In the genomic region with DNA sequence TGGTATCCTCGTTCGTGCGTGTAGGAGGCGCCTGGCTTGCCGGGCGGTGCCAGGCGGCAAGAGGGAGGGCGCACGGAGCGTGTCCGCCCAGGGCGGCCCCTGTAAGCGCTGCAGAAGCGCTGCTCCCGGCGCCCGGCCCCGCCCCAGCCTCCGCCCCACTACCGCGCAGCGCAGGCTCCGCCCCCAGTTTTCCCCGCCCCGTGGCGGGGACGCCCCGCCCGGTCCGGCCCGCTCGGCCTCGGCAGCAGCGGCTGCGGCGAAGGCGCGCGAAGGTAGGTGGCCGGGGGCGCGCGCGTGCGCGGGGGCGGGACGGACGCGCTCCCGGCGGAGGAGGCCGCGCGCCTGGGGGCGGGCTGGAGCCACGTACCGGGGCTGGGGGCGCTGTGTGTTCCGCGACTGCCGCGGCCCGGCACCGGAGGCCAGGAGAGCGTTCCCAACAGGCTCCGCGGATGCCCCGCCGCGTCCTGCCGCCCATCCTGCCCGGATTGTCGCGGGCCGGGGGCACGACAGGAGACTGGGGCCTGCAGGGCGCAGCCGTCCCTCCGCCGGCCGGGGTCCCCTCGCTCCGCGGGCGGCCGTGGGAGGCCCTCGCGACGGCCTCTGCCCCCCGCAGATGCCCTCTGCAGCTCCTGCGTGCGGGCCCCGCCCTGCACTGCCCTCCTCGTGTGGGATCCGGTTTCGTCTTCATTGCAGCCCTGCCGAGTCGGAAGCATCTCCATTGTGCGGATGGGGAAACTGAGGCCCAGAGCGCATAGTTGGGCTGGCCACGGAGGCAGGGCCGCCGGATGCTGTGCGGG, we compare ENCODE assay signal across 1 cellular context.
A peak's percentile ranks its signal among the peaks of the same experiment; 100 is the strongest.
TF ChIP-seq lines count a peak whose summit lies in the region.

No MANE protein-coding gene starts in this region.

TF ChIP-seq in K562, 482 proteins besides CTCF, POLR2A, EP300 and RAD21 (continued from another document and continues in another):
- TF ChIP-seq RFX1 (IDR thresholded peaks at IDR 0.05), result no peak
- TF ChIP-seq, protein P1, sequence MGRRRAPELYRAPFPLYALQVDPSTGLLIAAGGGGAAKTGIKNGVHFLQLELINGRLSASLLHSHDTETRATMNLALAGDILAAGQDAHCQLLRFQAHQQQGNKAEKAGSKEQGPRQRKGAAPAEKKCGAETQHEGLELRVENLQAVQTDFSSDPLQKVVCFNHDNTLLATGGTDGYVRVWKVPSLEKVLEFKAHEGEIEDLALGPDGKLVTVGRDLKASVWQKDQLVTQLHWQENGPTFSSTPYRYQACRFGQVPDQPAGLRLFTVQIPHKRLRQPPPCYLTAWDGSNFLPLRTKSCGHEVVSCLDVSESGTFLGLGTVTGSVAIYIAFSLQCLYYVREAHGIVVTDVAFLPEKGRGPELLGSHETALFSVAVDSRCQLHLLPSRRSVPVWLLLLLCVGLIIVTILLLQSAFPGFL (CRISPR knock-in tag; IDR thresholded peaks at IDR 0.05), result no peak
- no peak for TF ChIP-seq BCL6 (CRISPR knock-in tag; IDR thresholded peaks at IDR 0.05)
- no peak for TF ChIP-seq ASH1L (IDR thresholded peaks at IDR 0.05; ENCODE audit: borderline replicate concordance, low read depth, partially characterized antibody)
- TF ChIP-seq BMI1 (IDR thresholded peaks at IDR 0.05; ENCODE audit: low read length), result no peak
- no peak for TF ChIP-seq MYNN (IDR thresholded peaks at IDR 0.05)
- no peak for TF ChIP-seq MYNN (CRISPR knock-in tag; IDR thresholded peaks at IDR 0.05)
- TF ChIP-seq ATF7 (IDR thresholded peaks at IDR 0.05), result 0 out of 2 replicates have a peak, but pooled peaks have one; percentile 23
- no peak for TF ChIP-seq ZNF224 (CRISPR knock-in tag; IDR thresholded peaks at IDR 0.05)
- TF ChIP-seq, protein P2, sequence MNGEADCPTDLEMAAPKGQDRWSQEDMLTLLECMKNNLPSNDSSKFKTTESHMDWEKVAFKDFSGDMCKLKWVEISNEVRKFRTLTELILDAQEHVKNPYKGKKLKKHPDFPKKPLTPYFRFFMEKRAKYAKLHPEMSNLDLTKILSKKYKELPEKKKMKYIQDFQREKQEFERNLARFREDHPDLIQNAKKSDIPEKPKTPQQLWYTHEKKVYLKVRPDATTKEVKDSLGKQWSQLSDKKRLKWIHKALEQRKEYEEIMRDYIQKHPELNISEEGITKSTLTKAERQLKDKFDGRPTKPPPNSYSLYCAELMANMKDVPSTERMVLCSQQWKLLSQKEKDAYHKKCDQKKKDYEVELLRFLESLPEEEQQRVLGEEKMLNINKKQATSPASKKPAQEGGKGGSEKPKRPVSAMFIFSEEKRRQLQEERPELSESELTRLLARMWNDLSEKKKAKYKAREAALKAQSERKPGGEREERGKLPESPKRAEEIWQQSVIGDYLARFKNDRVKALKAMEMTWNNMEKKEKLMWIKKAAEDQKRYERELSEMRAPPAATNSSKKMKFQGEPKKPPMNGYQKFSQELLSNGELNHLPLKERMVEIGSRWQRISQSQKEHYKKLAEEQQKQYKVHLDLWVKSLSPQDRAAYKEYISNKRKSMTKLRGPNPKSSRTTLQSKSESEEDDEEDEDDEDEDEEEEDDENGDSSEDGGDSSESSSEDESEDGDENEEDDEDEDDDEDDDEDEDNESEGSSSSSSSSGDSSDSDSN (IDR thresholded peaks at IDR 0.05; ENCODE audit: borderline replicate concordance in 1 of 2, low read depth in 2 of 2, low read length in 2 of 2), result no peak
- TF ChIP-seq CBFA2T3 (IDR thresholded peaks at IDR 0.05), result no peak
- TF ChIP-seq FOXP1 (CRISPR knock-in tag; IDR thresholded peaks at IDR 0.05), result no peak; the same call in 1 of the 2 replicates
- no peak for TF ChIP-seq ZNF23 (CRISPR knock-in tag; IDR thresholded peaks at IDR 0.05)
- no peak for TF ChIP-seq HDAC3 (IDR thresholded peaks at IDR 0.05; ENCODE audit: borderline replicate concordance, partially characterized antibody)
- TF ChIP-seq SRSF1 (IDR thresholded peaks at IDR 0.05; ENCODE audit: low read depth, low read length), result no peak
- TF ChIP-seq ZNF197 (CRISPR knock-in tag; IDR thresholded peaks at IDR 0.05; ENCODE audit: low read depth), result peak; percentile 90; the same call in 1 of the 2 replicates
- TF ChIP-seq KLF1 (tag; IDR thresholded peaks at IDR 0.05), result no peak
- TF ChIP-seq PHTF2 (CRISPR knock-in tag; IDR thresholded peaks at IDR 0.05), result no peak
- no peak for TF ChIP-seq SMARCA5 (IDR thresholded peaks at IDR 0.05)
- no peak for TF ChIP-seq ZNF324 (CRISPR knock-in tag; IDR thresholded peaks at IDR 0.05)
- no peak for TF ChIP-seq ZNF121 (CRISPR knock-in tag; conservative IDR thresholded peaks at IDR 0.05)
- no peak for TF ChIP-seq ZFP30 (CRISPR knock-in tag; IDR thresholded peaks at IDR 0.05; ENCODE audit: borderline replicate concordance)
- TF ChIP-seq POLR3G (IDR thresholded peaks at IDR 0.05; ENCODE audit: extremely low read depth, insufficient read length, insufficient replicate concordance), result no peak
- TF ChIP-seq XRCC3 (IDR thresholded peaks at IDR 0.05), result no peak
- no peak for TF ChIP-seq MCM7 (IDR thresholded peaks at IDR 0.05)
- TF ChIP-seq, protein P3, sequence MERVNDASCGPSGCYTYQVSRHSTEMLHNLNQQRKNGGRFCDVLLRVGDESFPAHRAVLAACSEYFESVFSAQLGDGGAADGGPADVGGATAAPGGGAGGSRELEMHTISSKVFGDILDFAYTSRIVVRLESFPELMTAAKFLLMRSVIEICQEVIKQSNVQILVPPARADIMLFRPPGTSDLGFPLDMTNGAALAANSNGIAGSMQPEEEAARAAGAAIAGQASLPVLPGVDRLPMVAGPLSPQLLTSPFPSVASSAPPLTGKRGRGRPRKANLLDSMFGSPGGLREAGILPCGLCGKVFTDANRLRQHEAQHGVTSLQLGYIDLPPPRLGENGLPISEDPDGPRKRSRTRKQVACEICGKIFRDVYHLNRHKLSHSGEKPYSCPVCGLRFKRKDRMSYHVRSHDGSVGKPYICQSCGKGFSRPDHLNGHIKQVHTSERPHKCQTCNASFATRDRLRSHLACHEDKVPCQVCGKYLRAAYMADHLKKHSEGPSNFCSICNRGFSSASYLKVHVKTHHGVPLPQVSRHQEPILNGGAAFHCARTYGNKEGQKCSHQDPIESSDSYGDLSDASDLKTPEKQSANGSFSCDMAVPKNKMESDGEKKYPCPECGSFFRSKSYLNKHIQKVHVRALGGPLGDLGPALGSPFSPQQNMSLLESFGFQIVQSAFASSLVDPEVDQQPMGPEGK (CRISPR knock-in tag; IDR thresholded peaks at IDR 0.05; ENCODE audit: borderline replicate concordance), result no peak
- TF ChIP-seq, protein P4, sequence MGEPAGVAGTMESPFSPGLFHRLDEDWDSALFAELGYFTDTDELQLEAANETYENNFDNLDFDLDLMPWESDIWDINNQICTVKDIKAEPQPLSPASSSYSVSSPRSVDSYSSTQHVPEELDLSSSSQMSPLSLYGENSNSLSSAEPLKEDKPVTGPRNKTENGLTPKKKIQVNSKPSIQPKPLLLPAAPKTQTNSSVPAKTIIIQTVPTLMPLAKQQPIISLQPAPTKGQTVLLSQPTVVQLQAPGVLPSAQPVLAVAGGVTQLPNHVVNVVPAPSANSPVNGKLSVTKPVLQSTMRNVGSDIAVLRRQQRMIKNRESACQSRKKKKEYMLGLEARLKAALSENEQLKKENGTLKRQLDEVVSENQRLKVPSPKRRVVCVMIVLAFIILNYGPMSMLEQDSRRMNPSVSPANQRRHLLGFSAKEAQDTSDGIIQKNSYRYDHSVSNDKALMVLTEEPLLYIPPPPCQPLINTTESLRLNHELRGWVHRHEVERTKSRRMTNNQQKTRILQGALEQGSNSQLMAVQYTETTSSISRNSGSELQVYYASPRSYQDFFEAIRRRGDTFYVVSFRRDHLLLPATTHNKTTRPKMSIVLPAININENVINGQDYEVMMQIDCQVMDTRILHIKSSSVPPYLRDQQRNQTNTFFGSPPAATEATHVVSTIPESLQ (CRISPR knock-in tag; IDR thresholded peaks at IDR 0.05), result no peak
- no peak for TF ChIP-seq SIRT6 (IDR thresholded peaks at IDR 0.05; ENCODE audit: low read depth, low read length)
- TF ChIP-seq DIDO1 (tag; IDR thresholded peaks at IDR 0.05; ENCODE audit: low read depth), result no peak
- TF ChIP-seq ZNF133 (CRISPR knock-in tag; IDR thresholded peaks at IDR 0.05), result no peak
- no peak for TF ChIP-seq GABPB2 (CRISPR knock-in tag; conservative IDR thresholded peaks at IDR 0.05)
- TF ChIP-seq, protein P5, sequence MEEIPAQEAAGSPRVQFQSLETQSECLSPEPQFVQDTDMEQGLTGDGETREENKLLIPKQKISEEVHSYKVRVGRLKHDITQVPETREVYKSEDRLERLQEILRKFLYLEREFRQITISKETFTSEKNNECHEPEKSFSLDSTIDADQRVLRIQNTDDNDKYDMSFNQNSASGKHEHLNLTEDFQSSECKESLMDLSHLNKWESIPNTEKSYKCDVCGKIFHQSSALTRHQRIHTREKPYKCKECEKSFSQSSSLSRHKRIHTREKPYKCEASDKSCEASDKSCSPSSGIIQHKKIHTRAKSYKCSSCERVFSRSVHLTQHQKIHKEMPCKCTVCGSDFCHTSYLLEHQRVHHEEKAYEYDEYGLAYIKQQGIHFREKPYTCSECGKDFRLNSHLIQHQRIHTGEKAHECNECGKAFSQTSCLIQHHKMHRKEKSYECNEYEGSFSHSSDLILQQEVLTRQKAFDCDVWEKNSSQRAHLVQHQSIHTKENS (CRISPR knock-in tag; IDR thresholded peaks at IDR 0.05), result no peak
- TF ChIP-seq, protein P6, sequence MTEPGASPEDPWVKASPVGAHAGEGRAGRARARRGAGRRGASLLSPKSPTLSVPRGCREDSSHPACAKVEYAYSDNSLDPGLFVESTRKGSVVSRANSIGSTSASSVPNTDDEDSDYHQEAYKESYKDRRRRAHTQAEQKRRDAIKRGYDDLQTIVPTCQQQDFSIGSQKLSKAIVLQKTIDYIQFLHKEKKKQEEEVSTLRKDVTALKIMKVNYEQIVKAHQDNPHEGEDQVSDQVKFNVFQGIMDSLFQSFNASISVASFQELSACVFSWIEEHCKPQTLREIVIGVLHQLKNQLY (CRISPR knock-in tag; conservative IDR thresholded peaks at IDR 0.05), result no peak
- TF ChIP-seq DPF2 (IDR thresholded peaks at IDR 0.05), result no peak
- TF ChIP-seq, protein P7, sequence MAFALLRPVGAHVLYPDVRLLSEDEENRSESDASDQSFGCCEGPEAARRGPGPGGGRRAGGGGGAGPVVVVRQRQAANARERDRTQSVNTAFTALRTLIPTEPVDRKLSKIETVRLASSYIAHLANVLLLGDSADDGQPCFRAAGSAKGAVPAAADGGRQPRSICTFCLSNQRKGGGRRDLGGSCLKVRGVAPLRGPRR (CRISPR knock-in tag; IDR thresholded peaks at IDR 0.05), result no peak
- TF ChIP-seq, protein P8, sequence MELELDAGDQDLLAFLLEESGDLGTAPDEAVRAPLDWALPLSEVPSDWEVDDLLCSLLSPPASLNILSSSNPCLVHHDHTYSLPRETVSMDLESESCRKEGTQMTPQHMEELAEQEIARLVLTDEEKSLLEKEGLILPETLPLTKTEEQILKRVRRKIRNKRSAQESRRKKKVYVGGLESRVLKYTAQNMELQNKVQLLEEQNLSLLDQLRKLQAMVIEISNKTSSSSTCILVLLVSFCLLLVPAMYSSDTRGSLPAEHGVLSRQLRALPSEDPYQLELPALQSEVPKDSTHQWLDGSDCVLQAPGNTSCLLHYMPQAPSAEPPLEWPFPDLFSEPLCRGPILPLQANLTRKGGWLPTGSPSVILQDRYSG (tag; conservative IDR thresholded peaks at IDR 0.05; ENCODE audit: low read depth), result no peak
- no peak for TF ChIP-seq XRCC4 (IDR thresholded peaks at IDR 0.05; ENCODE audit: extremely low read depth, insufficient read depth, insufficient read length)
- no peak; the same call in 1 of the 2 replicates for TF ChIP-seq GTF2E2 (tag; IDR thresholded peaks at IDR 0.05)
- TF ChIP-seq, protein P9, sequence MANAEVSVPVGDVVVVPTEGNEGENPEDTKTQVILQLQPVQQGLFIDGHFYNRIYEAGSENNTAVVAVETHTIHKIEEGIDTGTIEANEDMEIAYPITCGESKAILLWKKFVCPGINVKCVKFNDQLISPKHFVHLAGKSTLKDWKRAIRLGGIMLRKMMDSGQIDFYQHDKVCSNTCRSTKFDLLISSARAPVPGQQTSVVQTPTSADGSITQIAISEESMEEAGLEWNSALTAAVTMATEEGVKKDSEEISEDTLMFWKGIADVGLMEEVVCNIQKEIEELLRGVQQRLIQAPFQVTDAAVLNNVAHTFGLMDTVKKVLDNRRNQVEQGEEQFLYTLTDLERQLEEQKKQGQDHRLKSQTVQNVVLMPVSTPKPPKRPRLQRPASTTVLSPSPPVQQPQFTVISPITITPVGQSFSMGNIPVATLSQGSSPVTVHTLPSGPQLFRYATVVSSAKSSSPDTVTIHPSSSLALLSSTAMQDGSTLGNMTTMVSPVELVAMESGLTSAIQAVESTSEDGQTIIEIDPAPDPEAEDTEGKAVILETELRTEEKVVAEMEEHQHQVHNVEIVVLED (CRISPR knock-in tag; IDR thresholded peaks at IDR 0.05), result peak; percentile 81
- no peak for TF ChIP-seq CREBBP (IDR thresholded peaks at IDR 0.05; ENCODE audit: low read depth, low read length)
- no peak for TF ChIP-seq RBM39 (optimal IDR thresholded peaks at IDR 0.05; ENCODE audit: low read depth, low read length)
- no peak for TF ChIP-seq CBFA2T2 (conservative IDR thresholded peaks at IDR 0.05)
- TF ChIP-seq, protein P10, sequence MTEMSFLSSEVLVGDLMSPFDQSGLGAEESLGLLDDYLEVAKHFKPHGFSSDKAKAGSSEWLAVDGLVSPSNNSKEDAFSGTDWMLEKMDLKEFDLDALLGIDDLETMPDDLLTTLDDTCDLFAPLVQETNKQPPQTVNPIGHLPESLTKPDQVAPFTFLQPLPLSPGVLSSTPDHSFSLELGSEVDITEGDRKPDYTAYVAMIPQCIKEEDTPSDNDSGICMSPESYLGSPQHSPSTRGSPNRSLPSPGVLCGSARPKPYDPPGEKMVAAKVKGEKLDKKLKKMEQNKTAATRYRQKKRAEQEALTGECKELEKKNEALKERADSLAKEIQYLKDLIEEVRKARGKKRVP (CRISPR knock-in tag; IDR thresholded peaks at IDR 0.05), result no peak
